1 cellular context compared by ENCODE assay signal in genomic region chrX:30714138-30714537, GRCh38.
TF ChIP-seq lines count a peak whose summit lies in the region.

No MANE protein-coding gene starts in this region.

TF ChIP-seq in GM12878, 131 proteins besides CTCF, POLR2A, EP300 and RAD21 (continued from another document):
- TF ChIP-seq PKNOX1 (IDR thresholded peaks at IDR 0.05): no peak
- no peak for TF ChIP-seq POU2F2 (IDR thresholded peaks at IDR 0.05; ENCODE audit: borderline replicate concordance, low read depth, low read length)
- no peak for TF ChIP-seq TCF12 (IDR thresholded peaks at IDR 0.05; ENCODE audit: low read depth, low read length)
- TF ChIP-seq KAT2A (conservative IDR thresholded peaks at IDR 0.05; ENCODE audit: control insufficient read depth, low read depth, low read length): no peak
- no peak for TF ChIP-seq RELA (IDR thresholded peaks at IDR 0.05; ENCODE audit: borderline replicate concordance, partially characterized antibody)
- no peak for TF ChIP-seq STAT3 (IDR thresholded peaks at IDR 0.05; ENCODE audit: low read depth, low read length)
TF ChIP-seq in GM12878: peak in this region for 0.
